In the genomic region with DNA sequence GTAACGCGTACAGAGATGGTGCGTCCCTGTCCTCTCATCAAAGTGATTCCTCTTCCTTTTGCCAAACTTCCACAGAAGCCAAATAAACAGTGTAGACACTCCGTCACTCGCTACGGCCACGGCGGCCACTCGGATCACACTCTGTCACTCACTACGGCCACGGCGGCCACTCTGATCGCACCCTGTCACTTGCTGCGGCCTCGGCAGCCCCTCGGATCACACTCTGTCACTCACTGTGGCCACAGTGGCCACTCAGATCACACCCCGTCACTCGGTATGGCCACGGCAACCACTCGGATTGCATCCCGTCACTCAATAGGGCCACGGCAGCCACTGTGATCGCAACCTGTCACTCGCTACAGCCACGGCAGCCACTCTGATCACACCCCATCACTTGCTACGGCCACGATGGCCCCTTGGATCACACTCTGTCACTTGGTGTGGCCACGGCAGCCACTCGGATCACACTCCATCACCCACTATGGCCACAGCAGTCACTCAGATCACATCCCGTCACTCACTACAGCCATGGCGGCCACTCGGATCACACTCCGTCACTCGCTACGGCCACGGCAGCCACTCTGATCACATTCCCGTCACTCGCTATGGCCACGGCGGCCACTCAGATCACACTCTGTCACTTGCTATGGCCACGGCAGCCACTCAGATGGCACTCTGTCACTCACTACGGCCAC, we compare ENCODE assay signal across 17 cellular contexts.
DNase-seq lines count a peak whose midpoint lies in the region; ATAC-seq, FAIRE-seq and TF ChIP-seq lines count a peak whose summit lies in the region.
"Had no signal": no experiment of that assay in that cellular context is flagged by ENCODE, and none has a peak within 500 bp of the region (broad histone marks: within the 10 kb centered on the region; RNA-seq: fewer than 3 reads in every experiment).

No MANE protein-coding gene starts in this region.

- DNase-seq in cardiac muscle cell (ENCODE audit: low read depth in 1 of 2, low spot score in 1 of 2) = no peak
- no peak for DNase-seq in Right ventricle myocardium inferior (ENCODE audit: missing footprints)
- no peak for DNase-seq in bronchial epithelial cell (ENCODE audit: low read depth)
- DNase-seq in nephron progenitor cell = no peak
- no peak for DNase-seq in progenitor cell of endocrine pancreas (ENCODE audit: low spot score, unreplicated experiment)
- DNase-seq in stimulated activated naive CD4-positive, alpha-beta T cell treated with Interleukin-2 at 50 U/mL for 16 hours (lab: John Stamatoyannopoulos, UW) = no peak
- no peak for DNase-seq in foreskin keratinocyte
- DNase-seq in omental fat pad (ENCODE audit: low spot score) = no peak
- DNase-seq: ACHN; Calu3; CD4-positive, CD25-positive, alpha-beta regulatory T cell; DMS79; HCEC 1CT; HFFc6 had no signal

- H3K4me1 Mint-ChIP-seq in nephron progenitor cell = peaks cover 17% of the 10 kb centered on the region
- peaks cover 12% of the 10 kb centered on the region for H3K4me1 Mint-ChIP-seq in progenitor cell of endocrine pancreas (ENCODE audit: low read depth)
- H3K4me1 Mint-ChIP-seq: CD4-positive, CD25-positive, alpha-beta regulatory T cell had no signal

- no peaks in the 10 kb centered on the region for H3K9me3 Mint-ChIP-seq in nephron progenitor cell
- no peaks in the 10 kb centered on the region for H3K9me3 Mint-ChIP-seq in progenitor cell of endocrine pancreas (ENCODE audit: low read depth)
- H3K9me3 Mint-ChIP-seq: HFFc6 had no signal

- intact Hi-C loops in Right ventricle myocardium inferior (cut with DNase I) = no loop called here

- H3K27me3 Mint-ChIP-seq in nephron progenitor cell (ENCODE audit: low read depth, poor library complexity) (peaks cover 17% of the 10 kb centered on the region), progenitor cell of endocrine pancreas (peaks cover 17% of the 10 kb centered on the region)
- H3K27me3 Mint-ChIP-seq: CD4-positive, CD25-positive, alpha-beta regulatory T cell had no signal

- no peak overlapping the region for H3K4me3 ChIP-seq in cardiac muscle cell
- no peak overlapping the region for H3K4me3 ChIP-seq in bronchial epithelial cell (ENCODE audit: low read depth, low read length)
- H3K4me3 ChIP-seq: BLaER1 treated with 17β-estradiol and CSF1 and Interleukin-3, amounts not matched to agents 10 nM and 100 nM; GM12878 had no signal

- peak overlapping the region; percentile 75 for H3K27ac ChIP-seq in cardiac muscle cell
- H3K27ac ChIP-seq in foreskin keratinocyte = no peak overlapping the region
- H3K27ac ChIP-seq: BLaER1 treated with 17β-estradiol and CSF1 and Interleukin-3, amounts not matched to agents 10 nM and 100 nM had no signal

- ATAC-seq in Right ventricle myocardium inferior = no peak
- no peak for ATAC-seq in foreskin keratinocyte
- no peak for ATAC-seq in omental fat pad (ENCODE audit: low FRiP score)
- ATAC-seq: GM12878 had no signal

- H3K9me3 ChIP-seq in cardiac muscle cell (ENCODE audit: low read depth) = no peaks in the 10 kb centered on the region
- H3K9me3 ChIP-seq: BLaER1 treated with 17β-estradiol and CSF1 and Interleukin-3, amounts not matched to agents 10 nM and 100 nM had no signal

- H3K27ac Mint-ChIP-seq in nephron progenitor cell = peak overlapping the region; percentile 14
- H3K27ac Mint-ChIP-seq in progenitor cell of endocrine pancreas = peak overlapping the region; percentile 2
- H3K27ac Mint-ChIP-seq: CD4-positive, CD25-positive, alpha-beta regulatory T cell; HFFc6 had no signal

- no peak overlapping the region for H3K4me3 Mint-ChIP-seq in nephron progenitor cell
- no peak overlapping the region for H3K4me3 Mint-ChIP-seq in progenitor cell of endocrine pancreas (ENCODE audit: low read depth)
- H3K4me3 Mint-ChIP-seq: CD4-positive, CD25-positive, alpha-beta regulatory T cell; HFFc6 had no signal

- H3K27me3 ChIP-seq in cardiac muscle cell (no peaks in the 10 kb centered on the region), bronchial epithelial cell (ENCODE audit: control insufficient read depth, insufficient read depth, low read length) (peaks cover 3% of the 10 kb centered on the region), foreskin keratinocyte (no peaks in the 10 kb centered on the region)

- H3K36me3 ChIP-seq in cardiac muscle cell (no peaks in the 10 kb centered on the region), bronchial epithelial cell (ENCODE audit: control insufficient read depth, insufficient read depth, low read length) (no peaks in the 10 kb centered on the region)
- H3K36me3 ChIP-seq: BLaER1 treated with 17β-estradiol and CSF1 and Interleukin-3, amounts not matched to agents 10 nM and 100 nM had no signal

- H3K36me3 Mint-ChIP-seq in nephron progenitor cell (ENCODE audit: low read depth) (no peaks in the 10 kb centered on the region), progenitor cell of endocrine pancreas (ENCODE audit: insufficient read depth) (no peaks in the 10 kb centered on the region)
- H3K36me3 Mint-ChIP-seq: CD4-positive, CD25-positive, alpha-beta regulatory T cell had no signal

- TF ChIP-seq CTCF in cardiac muscle cell (IDR thresholded peaks at IDR 0.05; ENCODE audit: low read depth, low read length) (no peak), bronchial epithelial cell (IDR thresholded peaks at IDR 0.05; ENCODE audit: insufficient read depth, low read length, severe bottlenecking) (no peak), nephron progenitor cell (IDR thresholded peaks at IDR 0.05) (no peak), progenitor cell of endocrine pancreas (IDR thresholded peaks at IDR 0.05; ENCODE audit: unreplicated experiment) (no peak), foreskin keratinocyte (conservative IDR thresholded peaks at IDR 0.05) (no peak), omental fat pad (IDR thresholded peaks at IDR 0.05) (no peak)

- peak; percentile 80 for FAIRE-seq in bronchial epithelial cell (lab: Jason Lieb, UNC)
- FAIRE-seq: GM18507 had no signal

- H3K4me1 ChIP-seq in cardiac muscle cell (ENCODE audit: low read depth) (no peaks in the 10 kb centered on the region), foreskin keratinocyte (peaks cover 8% of the 10 kb centered on the region)
